ENCODE assay signal across 2 cellular contexts in the genomic region with DNA sequence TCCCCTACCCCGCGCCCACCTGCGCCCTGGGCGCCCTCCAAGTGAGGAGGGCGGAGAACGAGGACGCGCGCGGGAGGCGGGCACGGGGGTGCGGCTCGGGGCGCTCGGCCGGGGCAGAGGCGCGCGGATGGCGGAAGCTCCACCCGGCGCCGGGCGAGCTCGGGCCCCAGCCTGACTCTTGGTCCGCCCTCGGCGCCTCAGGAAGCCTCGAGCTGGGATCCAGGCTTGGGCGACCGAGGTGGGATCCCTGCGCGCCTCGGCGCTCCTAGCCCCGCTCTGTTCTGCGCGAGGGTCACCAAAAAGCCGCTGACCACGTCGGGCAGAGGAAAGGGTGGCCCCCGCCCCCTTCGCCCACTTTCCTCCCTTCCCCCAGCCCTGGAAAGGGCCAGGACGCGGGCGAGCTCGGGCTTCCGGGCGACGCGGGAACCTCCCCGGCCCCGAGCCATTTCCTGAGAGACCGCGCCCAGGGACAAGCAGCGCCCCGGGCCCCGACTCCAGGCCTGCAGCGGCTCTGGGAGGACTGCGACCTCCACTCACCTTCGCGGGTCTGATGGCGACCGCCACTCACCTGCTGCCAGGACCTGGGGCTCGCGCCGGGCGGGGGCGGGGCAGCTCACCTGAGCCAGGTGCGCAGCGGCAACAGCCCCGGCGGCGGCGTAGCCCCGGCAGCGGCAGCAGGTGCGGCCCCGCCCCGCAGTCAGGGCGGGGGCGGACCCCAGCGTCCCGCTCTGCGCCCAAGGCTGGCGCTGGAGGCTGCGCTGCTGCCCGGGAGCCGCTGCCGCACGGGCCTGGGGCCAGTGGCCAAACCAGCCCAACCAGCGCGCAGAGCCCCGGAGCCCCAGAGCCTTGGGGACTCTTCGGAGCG.
A peak's percentile ranks its signal among the peaks of the same experiment; 100 is the strongest.
TF ChIP-seq lines count a peak whose summit lies in the region.

No MANE protein-coding gene starts in this region.

TF ChIP-seq in SK-N-SH treated with all-trans-retinoic acid at 6 μM for 48 hours, 23 proteins besides CTCF, POLR2A, EP300 and RAD21 (continued from another document):
- no peak for TF ChIP-seq CSRNP3 (CRISPR knock-in tag; IDR thresholded peaks at IDR 0.05)

TF ChIP-seq in HepG2, 621 proteins besides CTCF, POLR2A, EP300 and RAD21 (continued from another document and continues in another):
- no peak for TF ChIP-seq ZNF703 (CRISPR knock-in tag; IDR thresholded peaks at IDR 0.05; ENCODE audit: borderline replicate concordance)
- TF ChIP-seq YEATS4 (CRISPR knock-in tag; IDR thresholded peaks at IDR 0.05; ENCODE audit: borderline replicate concordance), result peak; percentile 30; the same call in 1 of the 2 replicates
- 0 out of 2 replicates have a peak, but pooled peaks have one; percentile 49 for TF ChIP-seq HOXA3 (CRISPR knock-in tag; IDR thresholded peaks at IDR 0.05)
- TF ChIP-seq ZNF670 (CRISPR knock-in tag; IDR thresholded peaks at IDR 0.05; ENCODE audit: borderline replicate concordance), result no peak
- TF ChIP-seq ZBTB38 (CRISPR knock-in tag; IDR thresholded peaks at IDR 0.05), result 0 out of 2 replicates have a peak, but pooled peaks have one; percentile 29
- peak; percentile 75; the same call in 1 of the 2 replicates for TF ChIP-seq ZNF563 (CRISPR knock-in tag; IDR thresholded peaks at IDR 0.05)
- TF ChIP-seq ELF3 (CRISPR knock-in tag; IDR thresholded peaks at IDR 0.05), result 0 out of 2 replicates have a peak, but pooled peaks have one; percentile 29
- TF ChIP-seq, protein P1, sequence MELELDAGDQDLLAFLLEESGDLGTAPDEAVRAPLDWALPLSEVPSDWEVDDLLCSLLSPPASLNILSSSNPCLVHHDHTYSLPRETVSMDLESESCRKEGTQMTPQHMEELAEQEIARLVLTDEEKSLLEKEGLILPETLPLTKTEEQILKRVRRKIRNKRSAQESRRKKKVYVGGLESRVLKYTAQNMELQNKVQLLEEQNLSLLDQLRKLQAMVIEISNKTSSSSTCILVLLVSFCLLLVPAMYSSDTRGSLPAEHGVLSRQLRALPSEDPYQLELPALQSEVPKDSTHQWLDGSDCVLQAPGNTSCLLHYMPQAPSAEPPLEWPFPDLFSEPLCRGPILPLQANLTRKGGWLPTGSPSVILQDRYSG (CRISPR knock-in tag; IDR thresholded peaks at IDR 0.05), result 0 out of 2 replicates have a peak, but pooled peaks have one; percentile 64
- TF ChIP-seq KLF12 (CRISPR knock-in tag; IDR thresholded peaks at IDR 0.05; ENCODE audit: borderline replicate concordance), result 0 out of 2 replicates have a peak, but pooled peaks have one; percentile 55
- TF ChIP-seq ZNF556 (CRISPR knock-in tag; IDR thresholded peaks at IDR 0.05; ENCODE audit: borderline replicate concordance), result peak; percentile 57; the same call in 1 of the 2 replicates
- TF ChIP-seq NCOA5 (CRISPR knock-in tag; IDR thresholded peaks at IDR 0.05), result no peak
- TF ChIP-seq ZNF879 (CRISPR knock-in tag; IDR thresholded peaks at IDR 0.05), result no peak
- peak; percentile 23; the same call in 1 of the 2 replicates for TF ChIP-seq MTA1 (CRISPR knock-in tag; IDR thresholded peaks at IDR 0.05; ENCODE audit: borderline replicate concordance)
- TF ChIP-seq, protein P2, sequence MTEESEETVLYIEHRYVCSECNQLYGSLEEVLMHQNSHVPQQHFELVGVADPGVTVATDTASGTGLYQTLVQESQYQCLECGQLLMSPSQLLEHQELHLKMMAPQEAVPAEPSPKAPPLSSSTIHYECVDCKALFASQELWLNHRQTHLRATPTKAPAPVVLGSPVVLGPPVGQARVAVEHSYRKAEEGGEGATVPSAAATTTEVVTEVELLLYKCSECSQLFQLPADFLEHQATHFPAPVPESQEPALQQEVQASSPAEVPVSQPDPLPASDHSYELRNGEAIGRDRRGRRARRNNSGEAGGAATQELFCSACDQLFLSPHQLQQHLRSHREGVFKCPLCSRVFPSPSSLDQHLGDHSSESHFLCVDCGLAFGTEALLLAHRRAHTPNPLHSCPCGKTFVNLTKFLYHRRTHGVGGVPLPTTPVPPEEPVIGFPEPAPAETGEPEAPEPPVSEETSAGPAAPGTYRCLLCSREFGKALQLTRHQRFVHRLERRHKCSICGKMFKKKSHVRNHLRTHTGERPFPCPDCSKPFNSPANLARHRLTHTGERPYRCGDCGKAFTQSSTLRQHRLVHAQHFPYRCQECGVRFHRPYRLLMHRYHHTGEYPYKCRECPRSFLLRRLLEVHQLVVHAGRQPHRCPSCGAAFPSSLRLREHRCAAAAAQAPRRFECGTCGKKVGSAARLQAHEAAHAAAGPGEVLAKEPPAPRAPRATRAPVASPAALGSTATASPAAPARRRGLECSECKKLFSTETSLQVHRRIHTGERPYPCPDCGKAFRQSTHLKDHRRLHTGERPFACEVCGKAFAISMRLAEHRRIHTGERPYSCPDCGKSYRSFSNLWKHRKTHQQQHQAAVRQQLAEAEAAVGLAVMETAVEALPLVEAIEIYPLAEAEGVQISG (CRISPR knock-in tag; IDR thresholded peaks at IDR 0.05), result 0 out of 2 replicates have a peak, but pooled peaks have one; percentile 28
- no peak for TF ChIP-seq RFX1 (IDR thresholded peaks at IDR 0.05)
- TF ChIP-seq ZNF777 (CRISPR knock-in tag; IDR thresholded peaks at IDR 0.05), result peak; percentile 51
- TF ChIP-seq ZNF687 (CRISPR knock-in tag; IDR thresholded peaks at IDR 0.05), result peak; percentile 69
- TF ChIP-seq, protein P3, sequence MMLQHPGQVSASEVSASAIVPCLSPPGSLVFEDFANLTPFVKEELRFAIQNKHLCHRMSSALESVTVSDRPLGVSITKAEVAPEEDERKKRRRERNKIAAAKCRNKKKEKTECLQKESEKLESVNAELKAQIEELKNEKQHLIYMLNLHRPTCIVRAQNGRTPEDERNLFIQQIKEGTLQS (CRISPR knock-in tag; IDR thresholded peaks at IDR 0.05), result no peak
- TF ChIP-seq KDM2A (CRISPR knock-in tag; IDR thresholded peaks at IDR 0.05; ENCODE audit: borderline replicate concordance, low read depth), result peak; percentile 59; the same call in 1 of the 2 replicates
- TF ChIP-seq GABPB1 (CRISPR knock-in tag; IDR thresholded peaks at IDR 0.05), result peak; percentile 36; the same call in 1 of the 2 replicates
- TF ChIP-seq, protein P4, sequence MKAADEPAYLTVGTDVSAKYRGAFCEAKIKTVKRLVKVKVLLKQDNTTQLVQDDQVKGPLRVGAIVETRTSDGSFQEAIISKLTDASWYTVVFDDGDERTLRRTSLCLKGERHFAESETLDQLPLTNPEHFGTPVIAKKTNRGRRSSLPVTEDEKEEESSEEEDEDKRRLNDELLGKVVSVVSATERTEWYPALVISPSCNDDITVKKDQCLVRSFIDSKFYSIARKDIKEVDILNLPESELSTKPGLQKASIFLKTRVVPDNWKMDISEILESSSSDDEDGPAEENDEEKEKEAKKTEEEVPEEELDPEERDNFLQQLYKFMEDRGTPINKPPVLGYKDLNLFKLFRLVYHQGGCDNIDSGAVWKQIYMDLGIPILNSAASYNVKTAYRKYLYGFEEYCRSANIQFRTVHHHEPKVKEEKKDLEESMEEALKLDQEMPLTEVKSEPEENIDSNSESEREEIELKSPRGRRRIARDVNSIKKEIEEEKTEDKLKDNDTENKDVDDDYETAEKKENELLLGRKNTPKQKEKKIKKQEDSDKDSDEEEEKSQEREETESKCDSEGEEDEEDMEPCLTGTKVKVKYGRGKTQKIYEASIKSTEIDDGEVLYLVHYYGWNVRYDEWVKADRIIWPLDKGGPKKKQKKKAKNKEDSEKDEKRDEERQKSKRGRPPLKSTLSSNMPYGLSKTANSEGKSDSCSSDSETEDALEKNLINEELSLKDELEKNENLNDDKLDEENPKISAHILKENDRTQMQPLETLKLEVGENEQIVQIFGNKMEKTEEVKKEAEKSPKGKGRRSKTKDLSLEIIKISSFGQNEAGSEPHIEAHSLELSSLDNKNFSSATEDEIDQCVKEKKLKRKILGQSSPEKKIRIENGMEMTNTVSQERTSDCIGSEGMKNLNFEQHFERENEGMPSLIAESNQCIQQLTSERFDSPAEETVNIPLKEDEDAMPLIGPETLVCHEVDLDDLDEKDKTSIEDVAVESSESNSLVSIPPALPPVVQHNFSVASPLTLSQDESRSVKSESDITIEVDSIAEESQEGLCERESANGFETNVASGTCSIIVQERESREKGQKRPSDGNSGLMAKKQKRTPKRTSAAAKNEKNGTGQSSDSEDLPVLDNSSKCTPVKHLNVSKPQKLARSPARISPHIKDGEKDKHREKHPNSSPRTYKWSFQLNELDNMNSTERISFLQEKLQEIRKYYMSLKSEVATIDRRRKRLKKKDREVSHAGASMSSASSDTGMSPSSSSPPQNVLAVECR (CRISPR knock-in tag; IDR thresholded peaks at IDR 0.05; ENCODE audit: borderline replicate concordance), result no peak
- TF ChIP-seq RBFOX2 (IDR thresholded peaks at IDR 0.05; ENCODE audit: low read depth, low read length), result 0 out of 2 replicates have a peak, but pooled peaks have one; percentile 30
- TF ChIP-seq ZNF503 (CRISPR knock-in tag; IDR thresholded peaks at IDR 0.05), result 0 out of 2 replicates have a peak, but pooled peaks have one; percentile 39
- TF ChIP-seq ZFP36L2 (CRISPR knock-in tag; IDR thresholded peaks at IDR 0.05), result no peak
- 0 out of 2 replicates have a peak, but pooled peaks have one; percentile 12 for TF ChIP-seq ZFP91 (CRISPR knock-in tag; IDR thresholded peaks at IDR 0.05; ENCODE audit: borderline replicate concordance)
- 0 out of 2 replicates have a peak, but pooled peaks have one; percentile 26 for TF ChIP-seq ZNF607 (CRISPR knock-in tag; IDR thresholded peaks at IDR 0.05; ENCODE audit: borderline replicate concordance)
- TF ChIP-seq AGO2 (optimal IDR thresholded peaks at IDR 0.05; ENCODE audit: low read depth, low read length), result peak; percentile 27
- TF ChIP-seq, protein P5, sequence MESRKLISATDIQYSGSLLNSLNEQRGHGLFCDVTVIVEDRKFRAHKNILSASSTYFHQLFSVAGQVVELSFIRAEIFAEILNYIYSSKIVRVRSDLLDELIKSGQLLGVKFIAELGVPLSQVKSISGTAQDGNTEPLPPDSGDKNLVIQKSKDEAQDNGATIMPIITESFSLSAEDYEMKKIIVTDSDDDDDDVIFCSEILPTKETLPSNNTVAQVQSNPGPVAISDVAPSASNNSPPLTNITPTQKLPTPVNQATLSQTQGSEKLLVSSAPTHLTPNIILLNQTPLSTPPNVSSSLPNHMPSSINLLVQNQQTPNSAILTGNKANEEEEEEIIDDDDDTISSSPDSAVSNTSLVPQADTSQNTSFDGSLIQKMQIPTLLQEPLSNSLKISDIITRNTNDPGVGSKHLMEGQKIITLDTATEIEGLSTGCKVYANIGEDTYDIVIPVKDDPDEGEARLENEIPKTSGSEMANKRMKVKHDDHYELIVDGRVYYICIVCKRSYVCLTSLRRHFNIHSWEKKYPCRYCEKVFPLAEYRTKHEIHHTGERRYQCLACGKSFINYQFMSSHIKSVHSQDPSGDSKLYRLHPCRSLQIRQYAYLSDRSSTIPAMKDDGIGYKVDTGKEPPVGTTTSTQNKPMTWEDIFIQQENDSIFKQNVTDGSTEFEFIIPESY (CRISPR knock-in tag; IDR thresholded peaks at IDR 0.05), result peak; percentile 69; the same call in 1 of the 2 replicates
